ENCODE assay signal across 8 cellular contexts in genomic region chr2:27356056-27356381, GRCh38. TPM values are rescaled to one million over a fixed set of nuclear protein-coding genes. Genes with fewer than 3 reads are reported as not detected.
DNase-seq lines count a peak whose midpoint lies in the region; ATAC-seq and TF ChIP-seq lines count a peak whose summit lies in the region.

No MANE protein-coding gene starts in this region.

- H3K4me3 Mint-ChIP-seq in IgD-negative memory B cell, result peak overlapping the region; percentile 95 to 99 (median 98)
- peak overlapping the region; percentile 99 for H3K4me3 Mint-ChIP-seq in T-helper 17 cell
- peak overlapping the region; percentile 90 to 100 (median 99) for H3K4me3 Mint-ChIP-seq in naive B cell

- TF ChIP-seq POLR2A in erythroblast (IDR thresholded peaks at IDR 0.05; ENCODE audit: low read length), result no peak

- H3K27ac Mint-ChIP-seq in IgD-negative memory B cell, result peak overlapping the region; percentile 95 to 99 (median 98)
- H3K27ac Mint-ChIP-seq in T-helper 17 cell, result peak overlapping the region; percentile 100
- H3K27ac Mint-ChIP-seq in naive B cell, result peak overlapping the region; percentile 98 to 100 (median 99)

- H3K27me3 Mint-ChIP-seq in IgD-negative memory B cell (no peaks in the 10 kb centered on the region), T-helper 17 cell (no peaks in the 10 kb centered on the region), naive B cell (no peaks in the 10 kb centered on the region)

- H3K9me3 Mint-ChIP-seq in IgD-negative memory B cell (no peaks in the 10 kb centered on the region), naive B cell (no peaks in the 10 kb centered on the region)

- no peaks in the 10 kb centered on the region for H3K9me3 ChIP-seq in T-helper 17 cell (ENCODE audit: control insufficient read depth, low read length, poor library complexity, severe bottlenecking)

- no peaks in the 10 kb centered on the region for H3K36me3 Mint-ChIP-seq in IgD-negative memory B cell
- H3K36me3 Mint-ChIP-seq in T-helper 17 cell (ENCODE audit: low read depth), result peaks cover 4% of the 10 kb centered on the region
- H3K36me3 Mint-ChIP-seq in naive B cell, result peaks cover 0 to 9% of the 10 kb centered on the region in 2 donors

- ATAC-seq in GM21723 (IDR thresholded peaks at IDR 0.05; ENCODE audit: unreplicated experiment) (peak; percentile 30), T-helper 17 cell (peak; percentile 22), naive B cell (ENCODE audit: low read depth in 2 of 2) (peak; percentile 18 to 26)

- peak; percentile 68 for DNase-seq in NK-92 treated with Interleukin-12 subunit alpha and Interleukin-12 subunit beta, amount 100 ng/mL, for 24 hours (lab: John Stamatoyannopoulos, UW)
- DNase-seq in NK-92 (lab: John Stamatoyannopoulos, UW; ENCODE audit: unreplicated experiment) (no peak), T-helper 17 cell (peak; percentile 26 to 37 (median 34)), erythroblast (lab: John Stamatoyannopoulos, UW) (peak; percentile 85 to 87), naive B cell (no peak), cerebellum (ENCODE audit: low spot score) (no peak)

- peaks cover 37 to 46% (median 44%) of the 10 kb centered on the region in 3 donors for H3K4me1 Mint-ChIP-seq in IgD-negative memory B cell
- peaks cover 34% of the 10 kb centered on the region for H3K4me1 Mint-ChIP-seq in T-helper 17 cell
- H3K4me1 Mint-ChIP-seq in naive B cell, result peaks cover 35 to 63% (median 51%) of the 10 kb centered on the region in 3 donors

RNA-seq across cellular contexts. Expression of gene GTF3C2, which starts 0.5 kb away (rescaled TPM):
- polyA plus RNA-seq in IgD-negative memory B cell, result 38.6 TPM
- 10 to 100 TPM; 52.2 to 70.2 TPM for total RNA-seq in T-helper 17 cell
- polyA plus RNA-seq in naive B cell (ENCODE audit: low read depth in 6 of 6), result 10 to 100 TPM; 31.8 to 50.6 (median 39.9) TPM
- total RNA-seq in cerebellum, result 40.9 TPM

RNA-seq across cellular contexts. Expression of gene EIF2B4, which starts 14.1 kb away (rescaled TPM):
- 35.0 TPM for polyA plus RNA-seq in IgD-negative memory B cell
- 10 to 100 TPM; 29.8 to 33.2 TPM for total RNA-seq in T-helper 17 cell
- polyA plus RNA-seq in naive B cell (ENCODE audit: low read depth in 6 of 6), result 10 to 100 TPM; 16.3 to 38.9 (median 30.3) TPM
- 14.1 TPM for total RNA-seq in cerebellum

RNA-seq across cellular contexts. Expression of gene SNX17, which starts 14.4 kb away (rescaled TPM):
- 219 TPM for polyA plus RNA-seq in IgD-negative memory B cell
- total RNA-seq in T-helper 17 cell, result 10 to 100 TPM; 75.7 to 80.3 TPM
- polyA plus RNA-seq in naive B cell (ENCODE audit: low read depth in 6 of 6), result 100 to 1,000 TPM; 216 to 307 (median 256) TPM
- 42.2 TPM for total RNA-seq in cerebellum

RNA-seq across cellular contexts. Expression of gene ZNF513, which starts 24.5 kb away (rescaled TPM):
- 4.8 TPM for polyA plus RNA-seq in IgD-negative memory B cell
- total RNA-seq in T-helper 17 cell, result 10 to 100 TPM; 22.4 to 24.6 TPM
- polyA plus RNA-seq in naive B cell (ENCODE audit: low read depth in 6 of 6), result 1 to 10 TPM in 5 of 6 donors, not detected in 1; 2.2 to 6.5 (median 3.7) TPM
- total RNA-seq in cerebellum, result 9.9 TPM

RNA-seq across cellular contexts. Expression of gene MPV17, which starts 33.1 kb away (rescaled TPM):
- polyA plus RNA-seq in IgD-negative memory B cell (96.1 TPM), naive B cell (ENCODE audit: low read depth in 6 of 6) (100 to 1,000 TPM; 133 to 234 (median 151) TPM)
- total RNA-seq in T-helper 17 cell (10 to 100 TPM; 46.5 to 48.6 TPM), cerebellum (60.4 TPM)

Comparison
In these comparisons a context has a peak if more than half of its experiments do, and no peak if none do; other contexts are left out.
1. DNase-seq: peak in NK-92 treated with Interleukin-12 subunit alpha and Interleukin-12 subunit beta, amount 100 ng/mL, for 24 hours (single experiment), T-helper 17 cell (3 of 3) and erythroblast (2 of 2); none in NK-92 (single experiment), naive B cell (single experiment) and cerebellum (single experiment).
2. Peak in every context shown above with its lines, with median percentiles within 50 percentile points of each other: ATAC-seq, H3K27ac Mint-ChIP-seq and H3K4me3 Mint-ChIP-seq.